28 cellular contexts compared by ENCODE assay signal in genomic region chr4:62194342-62194741, GRCh38.
"Had no signal": no experiment of that assay in that cellular context is flagged by ENCODE, and none has a peak within 500 bp of the region (broad histone marks: within the 10 kb centered on the region; RNA-seq: fewer than 3 reads in every experiment).

No MANE protein-coding gene starts in this region.

- H3K9me3 ChIP-seq: adrenal gland, body of pancreas, breast epithelium, SJCRH30 had no signal

- H3K36me3 ChIP-seq: adrenal gland, breast epithelium, SJCRH30 had no signal

- H3K4me1 Mint-ChIP-seq: activated CD4-positive, alpha-beta T cell treated with anti-CD3 and anti-CD28 coated beads for 36 hours; activated CD4-positive, alpha-beta T cell treated with anti-CD3 and anti-CD28 coated beads, Interleukin-2, amount 10 ng/mL, durations not matched to agents 7 days and 5 days; WTC11 had no signal

- H3K27ac ChIP-seq: adrenal gland, body of pancreas, breast epithelium, SJCRH30, SK-N-MC had no signal

- H3K4me3 Mint-ChIP-seq: activated CD4-positive, alpha-beta T cell treated with anti-CD3 and anti-CD28 coated beads for 36 hours; activated CD4-positive, alpha-beta T cell treated with anti-CD3 and anti-CD28 coated beads, Interleukin-2, amount 10 ng/mL, durations not matched to agents 7 days and 5 days; activated CD8-positive, alpha-beta T cell treated with anti-CD3 and anti-CD28 coated beads, Interleukin-2, amount 10 ng/mL, durations not matched to agents 7 days and 5 days; activated naive CD4-positive, alpha-beta T cell treated with anti-CD3 and anti-CD28 coated beads for 36 hours; activated T-cell treated with anti-CD3 and anti-CD28 coated beads, Interleukin-2, amount 50 U/mL, for 24 hours; WTC11 had no signal

- H3K27me3 Mint-ChIP-seq: activated CD4-positive, alpha-beta T cell treated with anti-CD3 and anti-CD28 coated beads for 36 hours; activated CD4-positive, alpha-beta T cell treated with anti-CD3 and anti-CD28 coated beads, Interleukin-2, amount 10 ng/mL, durations not matched to agents 7 days and 5 days; activated T-cell treated with anti-CD3 and anti-CD28 coated beads, Interleukin-2, amount 50 U/mL, for 24 hours had no signal

- DNase-seq: activated CD4-positive, alpha-beta T cell treated with anti-CD3 and anti-CD28 coated beads for 36 hours; activated CD4-positive, alpha-beta T cell treated with anti-CD3 and anti-CD28 coated beads, Interleukin-2, amount 10 ng/mL, durations not matched to agents 7 days and 5 days; activated CD4-positive, alpha-beta T cell treated with anti-CD3 and anti-CD28 coated beads, Interleukin-2, amount 50 U/mL, for 48 hours; activated CD8-positive, alpha-beta T cell treated with anti-CD3 and anti-CD28 coated beads, Interleukin-2, amount 10 ng/mL, durations not matched to agents 7 days and 5 days; activated gamma-delta T cell; activated naive CD4-positive, alpha-beta T cell treated with anti-CD3 and anti-CD28 coated beads for 36 hours; activated T-cell treated with anti-CD3 and anti-CD28 coated beads, Interleukin-2, amount 50 U/mL, for 24 hours; adrenal gland; body of pancreas; caudate nucleus; cerebellar nuclear complex; MV-4-11; NCI-H1092; NCI-H1436 treated with DMSO at 0.1 percent for 48 hours; NCI-H1694 treated with DMSO at 0.1 percent for 48 hours; NCI-H2029 treated with DMSO at 0.1 percent for 48 hours; NCI-H2107; NCI-H226; NCI-H524; SHP77 had no signal

- H3K36me3 Mint-ChIP-seq: activated naive CD4-positive, alpha-beta T cell treated with anti-CD3 and anti-CD28 coated beads, Interleukin-2, amount 50 U/mL, for 72 hours; WTC11 had no signal

- H3K4me3 ChIP-seq: adrenal gland, body of pancreas, breast epithelium, SJCRH30, SK-N-MC had no signal

- H3K9me3 Mint-ChIP-seq: activated naive CD4-positive, alpha-beta T cell treated with anti-CD3 and anti-CD28 coated beads for 36 hours had no signal

- H3K27me3 ChIP-seq: adrenal gland, body of pancreas, breast epithelium, SJCRH30 had no signal

- H3K4me1 ChIP-seq: adrenal gland, body of pancreas, breast epithelium had no signal

- ATAC-seq: activated CD4-positive, alpha-beta T cell treated with anti-CD3 and anti-CD28 coated beads for 36 hours; activated CD4-positive, CD25-positive, alpha-beta regulatory T cell treated with anti-CD3 and anti-CD28 coated beads, Interleukin-2, amount 50 U/mL, for 24 hours; activated CD8-positive, alpha-beta T cell treated with anti-CD3 and anti-CD28 coated beads, Interleukin-2, amount 10 ng/mL, durations not matched to agents 7 days and 5 days; activated naive CD4-positive, alpha-beta T cell treated with anti-CD3 and anti-CD28 coated beads, Interleukin-2, amount 50 U/mL, for 72 hours; body of pancreas; Panc1; WTC11 had no signal

- H3K27ac Mint-ChIP-seq: activated CD4-positive, alpha-beta T cell treated with anti-CD3 and anti-CD28 coated beads for 36 hours; activated CD4-positive, alpha-beta T cell treated with anti-CD3 and anti-CD28 coated beads, Interleukin-2, amount 10 ng/mL, durations not matched to agents 7 days and 5 days; activated CD8-positive, alpha-beta T cell treated with anti-CD3 and anti-CD28 coated beads, Interleukin-2, amount 10 ng/mL, durations not matched to agents 7 days and 5 days; activated naive CD4-positive, alpha-beta T cell treated with anti-CD3 and anti-CD28 coated beads for 36 hours; activated naive CD4-positive, alpha-beta T cell treated with anti-CD3 and anti-CD28 coated beads, Interleukin-2, amount 50 U/mL, for 72 hours; activated T-cell treated with anti-CD3 and anti-CD28 coated beads, Interleukin-2, amount 50 U/mL, for 24 hours; activated T-helper 2 cell treated with anti-CD3 and anti-CD28 coated beads, Interferon-gamma antibody, Interleukin-2, Interleukin-4, amounts not matched to agents 10 μg/mL and 5 μg/mL and 100 μg/mL, durations not matched to agents 14 hours and 24 hours and 36 hours; WTC11 had no signal
